In genomic region chr9:100485196-100485595, GRCh38 we compare ENCODE assay signal across 23 cellular contexts. TPM values are rescaled to one million over a fixed set of nuclear protein-coding genes. Genes with fewer than 3 reads are reported as not detected.
DNase-seq lines count a peak whose midpoint lies in the region; ATAC-seq, FAIRE-seq and TF ChIP-seq lines count a peak whose summit lies in the region.
"Had no signal": no experiment of that assay in that cellular context is flagged by ENCODE, and none has a peak within 500 bp of the region (broad histone marks: within the 10 kb centered on the region; RNA-seq: fewer than 3 reads in every experiment).

No MANE protein-coding gene starts in this region.

- H3K79me2 ChIP-seq in mammary epithelial cell (ENCODE audit: insufficient read depth, low read length): no peaks in the 10 kb centered on the region

- H3K27ac ChIP-seq in mammary epithelial cell (ENCODE audit: insufficient read depth, low read depth, low read length): no peak overlapping the region
- H3K27ac ChIP-seq: BLaER1 had no signal

- no peak for TF ChIP-seq CTCF in fibroblast of pulmonary artery (IDR thresholded peaks at IDR 0.05; ENCODE audit: low read length, missing control alignments)
- no peak for TF ChIP-seq CTCF in mammary epithelial cell (conservative IDR thresholded peaks at IDR 0.05 in 1 of 2, IDR thresholded peaks at IDR 0.05 in 1 of 2; ENCODE audit: extremely low read depth in 1 of 2, insufficient read depth in 1 of 2, low read depth in 1 of 2, low read length in 2 of 2)

- DNase-seq in GM12892 (ENCODE audit: insufficient read length) (no peak), dermis blood vessel endothelial cell (peak; percentile 15), fibroblast of pulmonary artery (ENCODE audit: low read depth) (peak; percentile 7), mammary epithelial cell (no peak), NCI-H524 (lab: John Stamatoyannopoulos, UW) (no peak)
- DNase-seq in activated T-cell treated with anti-CD3 and anti-CD28 coated beads, Interleukin-2, amount 50 U/mL, for 4 hours: no peak
- DNase-seq: 8988T; ACHN; BE2C; C1 segment of cervical spinal cord; CD4-positive, alpha-beta memory T cell; CD4-positive, CD25-positive, alpha-beta regulatory T cell; CD8-positive, alpha-beta memory T cell; COR-L47; DMS79 treated with DMSO at 0.1 percent for 48 hours; GF-D8 had no signal

- no peak overlapping the region for H3K4me2 ChIP-seq in mammary epithelial cell (ENCODE audit: insufficient read depth, low read depth, low read length)
- H3K4me2 ChIP-seq: BLaER1 had no signal

- no peak for TF ChIP-seq POLR2A in GM12892 (IDR thresholded peaks at IDR 0.05; ENCODE audit: low read depth, low read length)

- H3K27me3 Mint-ChIP-seq in activated T-cell treated with anti-CD3 and anti-CD28 coated beads, Interleukin-2, amount 50 U/mL, for 4 hours (ENCODE audit: low read depth): peaks cover 4% of the 10 kb centered on the region

- BruUV-seq in mammary epithelial cell (replicated peaks; lab: Mats Ljungman, UMichigan): no TSS peak

- dilution Hi-C loops in mammary epithelial cell (cut with HindIII; ENCODE audit: low sequenced_read_pairs): no loop called here

- H3K9me3 Mint-ChIP-seq in activated T-cell treated with anti-CD3 and anti-CD28 coated beads, Interleukin-2, amount 50 U/mL, for 4 hours: no peaks in the 10 kb centered on the region
- H3K9me3 Mint-ChIP-seq: CD14-positive monocyte had no signal

- H3K9me3 ChIP-seq in mammary epithelial cell (replicated peaks; ENCODE audit: insufficient read depth, low read length): no peaks in the 10 kb centered on the region
- H3K9me3 ChIP-seq: BE2C had no signal

- H3K4me1 ChIP-seq in mammary epithelial cell (ENCODE audit: insufficient read depth, low read length): no peaks in the 10 kb centered on the region
- H3K4me1 ChIP-seq: BE2C had no signal

- no peak overlapping the region for H2AFZ ChIP-seq in mammary epithelial cell (ENCODE audit: low read depth, low read length)

- no peaks in the 10 kb centered on the region for H4K20me1 ChIP-seq in mammary epithelial cell (ENCODE audit: insufficient read depth, low read length)
- H4K20me1 ChIP-seq: BLaER1 had no signal

- FAIRE-seq in GM12892 (lab: Jason Lieb, UNC): peak; percentile 69
- FAIRE-seq: A204.1, G401.6, GM12891, GM18507 had no signal

- in situ Hi-C loops in mammary epithelial cell (cut with MboI; ENCODE audit: low sequenced_read_pairs in 2 of 2): no loop called here

- H3K4me3 ChIP-seq in fibroblast of pulmonary artery (replicated peaks; ENCODE audit: low read depth, low read length): no peak overlapping the region
- H3K4me3 ChIP-seq in mammary epithelial cell (replicated peaks in 1 of 3; ENCODE audit: insufficient read depth in 1 of 3, low read depth in 2 of 3, low read length in 3 of 3): no peak overlapping the region
- H3K4me3 ChIP-seq: BLaER1 had no signal

- no peak overlapping the region for H3K4me3 Mint-ChIP-seq in activated T-cell treated with anti-CD3 and anti-CD28 coated beads, Interleukin-2, amount 50 U/mL, for 4 hours
- H3K4me3 Mint-ChIP-seq: CD14-positive monocyte; CD4-positive, alpha-beta memory T cell; CD4-positive, CD25-positive, alpha-beta regulatory T cell; CD8-positive, alpha-beta memory T cell had no signal

- CTCF ChIA-PET in mammary epithelial cell (lab: Charles Lee; ENCODE audit: low non-redundant PET): no interaction called here

- no peaks in the 10 kb centered on the region for H3K36me3 ChIP-seq in mammary epithelial cell (ENCODE audit: insufficient read depth, low read length)
- H3K36me3 ChIP-seq: BE2C had no signal

- WGBS in mammary epithelial cell (ENCODE audit: low coverage, missing lambda C conversion rate): 50% methylated on average over 1 of the region's 1 CpG

- ATAC-seq in activated T-cell treated with anti-CD3 and anti-CD28 coated beads, Interleukin-2, amount 50 U/mL, for 4 hours: no peak
- no peak for ATAC-seq in HG02610 (IDR thresholded peaks at IDR 0.05; ENCODE audit: unreplicated experiment)

- no peaks in the 10 kb centered on the region for H3K4me1 Mint-ChIP-seq in activated T-cell treated with anti-CD3 and anti-CD28 coated beads, Interleukin-2, amount 50 U/mL, for 4 hours (ENCODE audit: low read depth)
- H3K4me1 Mint-ChIP-seq: CD14-positive monocyte; CD4-positive, alpha-beta memory T cell; CD4-positive, CD25-positive, alpha-beta regulatory T cell; CD8-positive, alpha-beta memory T cell had no signal

- no peaks in the 10 kb centered on the region for H3K36me3 Mint-ChIP-seq in activated T-cell treated with anti-CD3 and anti-CD28 coated beads, Interleukin-2, amount 50 U/mL, for 4 hours (ENCODE audit: insufficient read depth)
- H3K36me3 Mint-ChIP-seq: CD14-positive monocyte; CD4-positive, CD25-positive, alpha-beta regulatory T cell had no signal

- intact Hi-C loops in mammary epithelial cell (cut with micrococcal nuclease): no loop called here

- no peak overlapping the region for H3K9ac ChIP-seq in mammary epithelial cell (ENCODE audit: insufficient read depth, low read length)
- H3K9ac ChIP-seq: BLaER1 had no signal

- no peaks in the 10 kb centered on the region for H3K27me3 ChIP-seq in mammary epithelial cell (ENCODE audit: insufficient read depth, low read length)
- H3K27me3 ChIP-seq: BE2C, BLaER1 had no signal

RNA-seq across cellular contexts. Expression of gene TMEFF1, which starts 12.2 kb away (rescaled TPM):
- not detected for polyA plus RNA-seq in GM12892 (2012; ENCODE audit: missing spikeins)
- total RNA-seq in dermis blood vessel endothelial cell (9.2 and 19.3 TPM in 2 replicates), mammary epithelial cell (under 1 TPM; 0.26 to 0.33 TPM)
- 0.32 TPM for polyA plus RNA-seq in mammary epithelial cell
- polyA minus RNA-seq in mammary epithelial cell: not detected
- under 1 TPM in 2 of 3 donors, not detected in 1; 0.18 to 0.24 TPM for total RNA-seq in activated T-cell treated with anti-CD3 and anti-CD28 coated beads, Interleukin-2, amount 50 U/mL, for 4 hours
- total RNA-seq: CD4-positive, alpha-beta memory T cell had no signal
- polyA plus RNA-seq: CD14-positive monocyte; CD4-positive, alpha-beta memory T cell; CD4-positive, CD25-positive, alpha-beta regulatory T cell; CD8-positive, alpha-beta memory T cell had no signal

RNA-seq across cellular contexts. Expression of gene MSANTD3, which starts 58.3 kb away (rescaled TPM):
- 12.8 TPM for polyA plus RNA-seq in GM12892 (2012; ENCODE audit: missing spikeins)
- total RNA-seq in dermis blood vessel endothelial cell (53.4 and 57.3 TPM in 2 replicates), mammary epithelial cell (10 to 100 TPM; 44.3 to 74.0 TPM)
- polyA plus RNA-seq in mammary epithelial cell: 46.8 TPM
- polyA minus RNA-seq in mammary epithelial cell: 36.7 TPM
- total RNA-seq in activated T-cell treated with anti-CD3 and anti-CD28 coated beads, Interleukin-2, amount 50 U/mL, for 4 hours: 10 to 100 TPM; 12.2 to 13.8 (median 12.6) TPM

Comparison
In these comparisons a context has a peak if more than half of its experiments do, and no peak if none do; other contexts are left out.
1. DNase-seq: peak in dermis blood vessel endothelial cell (single experiment) and fibroblast of pulmonary artery (single experiment); none in GM12892 (single experiment), mammary epithelial cell (single experiment), NCI-H524 (0 of 2) and activated T-cell treated with anti-CD3 and anti-CD28 coated beads, Interleukin-2, amount 50 U/mL, for 4 hours (single experiment).